1 cellular context compared by ENCODE assay signal in the genomic region with DNA sequence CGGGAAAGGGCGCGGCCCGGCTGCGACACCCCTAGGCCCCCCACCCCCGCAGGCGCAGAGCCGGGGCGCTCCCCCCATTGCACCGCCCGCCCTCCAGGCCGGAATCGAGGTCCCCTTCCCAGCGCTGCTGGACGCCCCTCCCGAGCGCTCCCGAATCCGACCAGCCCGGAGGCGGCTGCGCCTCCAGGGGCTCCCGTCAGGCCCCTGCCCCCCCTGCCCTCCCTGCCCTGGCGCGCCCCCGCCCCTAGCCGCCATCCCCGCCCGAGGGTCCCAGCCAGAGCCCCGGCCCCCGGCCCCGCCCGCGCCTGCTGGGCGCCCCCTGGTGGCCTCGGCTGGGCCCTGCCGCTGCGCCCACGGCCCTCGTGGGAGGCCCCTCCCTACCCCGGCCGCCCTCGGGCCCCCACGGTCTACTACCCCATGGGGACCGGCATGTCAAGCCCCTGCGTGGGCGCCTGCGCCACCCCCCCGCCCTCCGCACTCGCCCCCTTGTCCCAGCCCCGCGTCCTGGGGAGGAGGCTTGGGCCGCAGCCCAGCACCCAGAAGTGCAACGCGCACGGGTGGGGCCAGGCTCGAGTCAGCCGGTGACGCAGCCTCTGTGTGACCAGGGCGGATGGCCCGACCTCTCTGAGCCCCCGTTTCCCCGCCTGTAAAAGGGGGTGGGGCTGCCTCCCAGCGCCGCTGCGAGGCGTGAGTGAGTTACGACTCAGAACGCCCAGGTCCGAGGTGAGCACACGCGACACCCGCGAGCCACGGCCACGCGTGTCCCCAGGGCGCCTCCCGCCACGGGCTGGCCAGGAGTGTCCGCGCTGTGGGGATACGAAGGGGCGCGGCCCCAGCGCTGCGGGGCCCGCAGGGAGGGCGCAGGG.
TF ChIP-seq lines count a peak whose summit lies in the region.

No MANE protein-coding gene starts in this region.

TF ChIP-seq in K562, 482 proteins besides CTCF, POLR2A, EP300 and RAD21 (continued from another document and continues in another):
- TF ChIP-seq, protein P1, sequence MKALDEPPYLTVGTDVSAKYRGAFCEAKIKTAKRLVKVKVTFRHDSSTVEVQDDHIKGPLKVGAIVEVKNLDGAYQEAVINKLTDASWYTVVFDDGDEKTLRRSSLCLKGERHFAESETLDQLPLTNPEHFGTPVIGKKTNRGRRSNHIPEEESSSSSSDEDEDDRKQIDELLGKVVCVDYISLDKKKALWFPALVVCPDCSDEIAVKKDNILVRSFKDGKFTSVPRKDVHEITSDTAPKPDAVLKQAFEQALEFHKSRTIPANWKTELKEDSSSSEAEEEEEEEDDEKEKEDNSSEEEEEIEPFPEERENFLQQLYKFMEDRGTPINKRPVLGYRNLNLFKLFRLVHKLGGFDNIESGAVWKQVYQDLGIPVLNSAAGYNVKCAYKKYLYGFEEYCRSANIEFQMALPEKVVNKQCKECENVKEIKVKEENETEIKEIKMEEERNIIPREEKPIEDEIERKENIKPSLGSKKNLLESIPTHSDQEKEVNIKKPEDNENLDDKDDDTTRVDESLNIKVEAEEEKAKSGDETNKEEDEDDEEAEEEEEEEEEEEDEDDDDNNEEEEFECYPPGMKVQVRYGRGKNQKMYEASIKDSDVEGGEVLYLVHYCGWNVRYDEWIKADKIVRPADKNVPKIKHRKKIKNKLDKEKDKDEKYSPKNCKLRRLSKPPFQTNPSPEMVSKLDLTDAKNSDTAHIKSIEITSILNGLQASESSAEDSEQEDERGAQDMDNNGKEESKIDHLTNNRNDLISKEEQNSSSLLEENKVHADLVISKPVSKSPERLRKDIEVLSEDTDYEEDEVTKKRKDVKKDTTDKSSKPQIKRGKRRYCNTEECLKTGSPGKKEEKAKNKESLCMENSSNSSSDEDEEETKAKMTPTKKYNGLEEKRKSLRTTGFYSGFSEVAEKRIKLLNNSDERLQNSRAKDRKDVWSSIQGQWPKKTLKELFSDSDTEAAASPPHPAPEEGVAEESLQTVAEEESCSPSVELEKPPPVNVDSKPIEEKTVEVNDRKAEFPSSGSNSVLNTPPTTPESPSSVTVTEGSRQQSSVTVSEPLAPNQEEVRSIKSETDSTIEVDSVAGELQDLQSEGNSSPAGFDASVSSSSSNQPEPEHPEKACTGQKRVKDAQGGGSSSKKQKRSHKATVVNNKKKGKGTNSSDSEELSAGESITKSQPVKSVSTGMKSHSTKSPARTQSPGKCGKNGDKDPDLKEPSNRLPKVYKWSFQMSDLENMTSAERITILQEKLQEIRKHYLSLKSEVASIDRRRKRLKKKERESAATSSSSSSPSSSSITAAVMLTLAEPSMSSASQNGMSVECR (CRISPR knock-in tag; IDR thresholded peaks at IDR 0.05) = peak; percentile 47; the same call in 1 of the 2 replicates
- TF ChIP-seq MAZ (CRISPR knock-in tag; conservative IDR thresholded peaks at IDR 0.05 in 1 of 2, IDR thresholded peaks at IDR 0.05 in 1 of 2) = peak; percentile 68 to 92; a peak in 3 of 4 replicates
- TF ChIP-seq TARDBP (IDR thresholded peaks at IDR 0.05) = peak; percentile 89
- TF ChIP-seq, protein P2, sequence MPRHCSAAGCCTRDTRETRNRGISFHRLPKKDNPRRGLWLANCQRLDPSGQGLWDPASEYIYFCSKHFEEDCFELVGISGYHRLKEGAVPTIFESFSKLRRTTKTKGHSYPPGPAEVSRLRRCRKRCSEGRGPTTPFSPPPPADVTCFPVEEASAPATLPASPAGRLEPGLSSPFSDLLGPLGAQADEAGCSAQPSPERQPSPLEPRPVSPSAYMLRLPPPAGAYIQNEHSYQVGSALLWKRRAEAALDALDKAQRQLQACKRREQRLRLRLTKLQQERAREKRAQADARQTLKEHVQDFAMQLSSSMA (CRISPR knock-in tag; IDR thresholded peaks at IDR 0.05) = no peak
- TF ChIP-seq DMBX1 (CRISPR knock-in tag; IDR thresholded peaks at IDR 0.05; ENCODE audit: borderline replicate concordance) = no peak
- TF ChIP-seq, protein P3, sequence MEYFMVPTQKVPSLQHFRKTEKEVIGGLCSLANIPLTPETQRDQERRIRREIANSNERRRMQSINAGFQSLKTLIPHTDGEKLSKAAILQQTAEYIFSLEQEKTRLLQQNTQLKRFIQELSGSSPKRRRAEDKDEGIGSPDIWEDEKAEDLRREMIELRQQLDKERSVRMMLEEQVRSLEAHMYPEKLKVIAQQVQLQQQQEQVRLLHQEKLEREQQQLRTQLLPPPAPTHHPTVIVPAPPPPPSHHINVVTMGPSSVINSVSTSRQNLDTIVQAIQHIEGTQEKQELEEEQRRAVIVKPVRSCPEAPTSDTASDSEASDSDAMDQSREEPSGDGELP (CRISPR knock-in tag; IDR thresholded peaks at IDR 0.05; ENCODE audit: borderline replicate concordance) = peak; percentile 68; the same call in 1 of the 2 replicates
- peak; percentile 69 for TF ChIP-seq HNRNPK (IDR thresholded peaks at IDR 0.05; ENCODE audit: low read depth, low read length, poor library complexity, severe bottlenecking)
- peak; percentile 77 for TF ChIP-seq L3MBTL2 (IDR thresholded peaks at IDR 0.05)
- TF ChIP-seq BACH1 (tag; IDR thresholded peaks at IDR 0.05) = no peak
- TF ChIP-seq MTF1 (CRISPR knock-in tag; IDR thresholded peaks at IDR 0.05; ENCODE audit: borderline replicate concordance) = no peak
- 0 out of 2 replicates have a peak, but pooled peaks have one; percentile 18 for TF ChIP-seq HDAC2 (IDR thresholded peaks at IDR 0.05)
- no peak for TF ChIP-seq ZNF217 (CRISPR knock-in tag; IDR thresholded peaks at IDR 0.05)
- TF ChIP-seq POLR2G (IDR thresholded peaks at IDR 0.05; ENCODE audit: low read depth, low read length) = peak; percentile 54
- TF ChIP-seq, protein P4, sequence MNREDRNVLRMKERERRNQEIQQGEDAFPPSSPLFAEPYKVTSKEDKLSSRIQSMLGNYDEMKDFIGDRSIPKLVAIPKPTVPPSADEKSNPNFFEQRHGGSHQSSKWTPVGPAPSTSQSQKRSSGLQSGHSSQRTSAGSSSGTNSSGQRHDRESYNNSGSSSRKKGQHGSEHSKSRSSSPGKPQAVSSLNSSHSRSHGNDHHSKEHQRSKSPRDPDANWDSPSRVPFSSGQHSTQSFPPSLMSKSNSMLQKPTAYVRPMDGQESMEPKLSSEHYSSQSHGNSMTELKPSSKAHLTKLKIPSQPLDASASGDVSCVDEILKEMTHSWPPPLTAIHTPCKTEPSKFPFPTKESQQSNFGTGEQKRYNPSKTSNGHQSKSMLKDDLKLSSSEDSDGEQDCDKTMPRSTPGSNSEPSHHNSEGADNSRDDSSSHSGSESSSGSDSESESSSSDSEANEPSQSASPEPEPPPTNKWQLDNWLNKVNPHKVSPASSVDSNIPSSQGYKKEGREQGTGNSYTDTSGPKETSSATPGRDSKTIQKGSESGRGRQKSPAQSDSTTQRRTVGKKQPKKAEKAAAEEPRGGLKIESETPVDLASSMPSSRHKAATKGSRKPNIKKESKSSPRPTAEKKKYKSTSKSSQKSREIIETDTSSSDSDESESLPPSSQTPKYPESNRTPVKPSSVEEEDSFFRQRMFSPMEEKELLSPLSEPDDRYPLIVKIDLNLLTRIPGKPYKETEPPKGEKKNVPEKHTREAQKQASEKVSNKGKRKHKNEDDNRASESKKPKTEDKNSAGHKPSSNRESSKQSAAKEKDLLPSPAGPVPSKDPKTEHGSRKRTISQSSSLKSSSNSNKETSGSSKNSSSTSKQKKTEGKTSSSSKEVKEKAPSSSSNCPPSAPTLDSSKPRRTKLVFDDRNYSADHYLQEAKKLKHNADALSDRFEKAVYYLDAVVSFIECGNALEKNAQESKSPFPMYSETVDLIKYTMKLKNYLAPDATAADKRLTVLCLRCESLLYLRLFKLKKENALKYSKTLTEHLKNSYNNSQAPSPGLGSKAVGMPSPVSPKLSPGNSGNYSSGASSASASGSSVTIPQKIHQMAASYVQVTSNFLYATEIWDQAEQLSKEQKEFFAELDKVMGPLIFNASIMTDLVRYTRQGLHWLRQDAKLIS (CRISPR knock-in tag; IDR thresholded peaks at IDR 0.05) = 0 out of 2 replicates have a peak, but pooled peaks have one; percentile 59
- TF ChIP-seq WHSC1 (IDR thresholded peaks at IDR 0.05; ENCODE audit: low read length) = no peak
- TF ChIP-seq BCOR (IDR thresholded peaks at IDR 0.05) = peak; percentile 72
- no peak for TF ChIP-seq XRCC5 (IDR thresholded peaks at IDR 0.05; ENCODE audit: low read depth, low read length)
- TF ChIP-seq, protein P5, sequence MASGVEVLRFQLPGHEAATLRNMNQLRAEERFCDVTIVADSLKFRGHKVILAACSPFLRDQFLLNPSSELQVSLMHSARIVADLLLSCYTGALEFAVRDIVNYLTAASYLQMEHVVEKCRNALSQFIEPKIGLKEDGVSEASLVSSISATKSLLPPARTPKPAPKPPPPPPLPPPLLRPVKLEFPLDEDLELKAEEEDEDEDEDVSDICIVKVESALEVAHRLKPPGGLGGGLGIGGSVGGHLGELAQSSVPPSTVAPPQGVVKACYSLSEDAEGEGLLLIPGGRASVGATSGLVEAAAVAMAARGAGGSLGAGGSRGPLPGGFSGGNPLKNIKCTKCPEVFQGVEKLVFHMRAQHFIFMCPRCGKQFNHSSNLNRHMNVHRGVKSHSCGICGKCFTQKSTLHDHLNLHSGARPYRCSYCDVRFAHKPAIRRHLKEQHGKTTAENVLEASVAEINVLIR (CRISPR knock-in tag; IDR thresholded peaks at IDR 0.05) = peak; percentile 53; the same call in 1 of the 2 replicates
- TF ChIP-seq SAP30 (IDR thresholded peaks at IDR 0.05; ENCODE audit: borderline replicate concordance, insufficient read depth, low read depth, low read length, poor library complexity, severe bottlenecking) = peak; percentile 71
- TF ChIP-seq, protein P6, sequence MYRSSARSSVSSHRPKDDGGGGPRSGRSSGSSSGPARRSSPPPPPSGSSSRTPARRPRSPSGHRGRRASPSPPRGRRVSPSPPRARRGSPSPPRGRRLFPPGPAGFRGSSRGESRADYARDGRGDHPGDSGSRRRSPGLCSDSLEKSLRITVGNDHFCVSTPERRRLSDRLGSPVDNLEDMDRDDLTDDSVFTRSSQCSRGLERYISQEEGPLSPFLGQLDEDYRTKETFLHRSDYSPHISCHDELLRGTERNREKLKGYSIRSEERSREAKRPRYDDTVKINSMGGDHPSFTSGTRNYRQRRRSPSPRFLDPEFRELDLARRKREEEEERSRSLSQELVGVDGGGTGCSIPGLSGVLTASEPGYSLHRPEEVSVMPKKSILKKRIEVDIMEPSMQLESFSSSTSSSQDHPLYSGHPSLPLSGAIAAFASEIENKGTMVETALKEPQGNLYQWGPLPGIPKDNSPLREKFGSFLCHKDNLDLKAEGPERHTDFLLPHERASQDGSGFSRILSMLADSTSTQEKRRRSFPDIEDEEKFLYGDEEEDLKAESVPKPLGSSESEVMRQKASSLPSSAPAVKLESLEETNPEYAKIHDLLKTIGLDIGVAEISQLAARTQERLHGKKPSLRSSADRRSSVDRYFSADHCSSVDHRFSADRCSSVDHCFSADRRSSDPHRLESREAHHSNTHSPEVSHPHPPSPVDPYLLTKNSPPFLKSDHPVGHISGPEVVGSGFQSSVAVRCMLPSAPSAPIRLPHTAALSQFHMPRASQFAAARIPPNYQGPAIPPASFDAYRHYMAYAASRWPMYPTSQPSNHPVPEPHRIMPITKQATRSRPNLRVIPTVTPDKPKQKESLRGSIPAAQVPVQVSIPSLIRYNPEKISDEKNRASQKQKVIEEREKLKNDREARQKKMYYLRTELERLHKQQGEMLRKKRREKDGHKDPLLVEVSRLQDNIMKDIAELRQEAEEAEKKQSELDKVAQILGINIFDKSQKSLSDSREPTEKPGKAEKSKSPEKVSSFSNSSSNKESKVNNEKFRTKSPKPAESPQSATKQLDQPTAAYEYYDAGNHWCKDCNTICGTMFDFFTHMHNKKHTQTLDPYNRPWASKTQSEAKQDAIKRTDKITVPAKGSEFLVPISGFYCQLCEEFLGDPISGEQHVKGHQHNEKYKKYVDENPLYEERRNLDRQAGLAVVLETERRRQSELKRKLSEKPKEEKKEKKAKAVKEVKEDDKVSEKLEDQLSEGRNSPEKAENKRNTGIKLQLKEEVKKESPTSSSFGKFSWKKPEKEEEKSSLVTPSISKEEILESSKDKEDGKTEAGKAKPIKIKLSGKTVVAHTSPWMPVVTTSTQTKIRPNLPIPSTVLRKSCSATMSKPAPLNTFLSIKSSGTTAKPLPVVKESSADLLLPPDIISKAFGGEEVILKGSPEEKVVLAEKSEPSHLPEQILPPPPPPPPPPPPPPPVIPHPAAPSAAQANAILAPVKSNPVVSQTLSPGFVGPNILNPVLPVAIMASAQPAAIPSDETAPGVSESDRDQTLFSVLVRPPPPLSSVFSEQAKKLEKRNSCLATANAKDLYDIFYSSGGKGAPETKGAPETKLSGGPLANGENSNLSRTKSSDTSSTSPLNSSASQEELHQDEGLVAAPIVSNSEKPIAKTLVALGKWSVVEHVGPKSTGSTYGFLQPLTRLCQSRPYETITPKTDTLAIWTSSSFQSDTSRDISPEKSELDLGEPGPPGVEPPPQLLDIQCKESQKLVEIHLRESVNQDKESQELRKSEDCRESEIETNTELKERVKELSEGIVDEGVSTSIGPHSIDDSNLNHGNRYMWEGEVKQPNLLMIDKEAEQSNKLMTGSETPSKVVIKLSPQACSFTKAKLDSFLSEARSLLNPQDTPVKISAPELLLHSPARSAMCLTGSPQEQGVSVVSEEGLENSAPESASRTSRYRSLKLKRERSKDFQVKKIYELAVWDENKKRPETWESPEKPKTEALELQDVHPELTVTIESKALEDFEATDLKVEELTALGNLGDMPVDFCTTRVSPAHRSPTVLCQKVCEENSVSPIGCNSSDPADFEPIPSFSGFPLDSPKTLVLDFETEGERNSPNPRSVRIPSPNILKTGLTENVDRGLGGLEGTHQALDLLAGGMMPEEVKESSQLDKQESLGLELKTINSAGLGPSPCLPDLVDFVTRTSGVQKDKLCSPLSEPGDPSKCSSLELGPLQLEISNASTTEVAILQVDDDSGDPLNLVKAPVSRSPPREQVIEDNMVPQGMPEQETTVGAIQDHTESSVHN (IDR thresholded peaks at IDR 0.05; ENCODE audit: borderline replicate concordance in 1 of 2, low read depth in 1 of 2) = no peak
- peak; percentile 97 for TF ChIP-seq SAFB (IDR thresholded peaks at IDR 0.05; ENCODE audit: borderline replicate concordance, low read depth, low read length)
- peak; percentile 36; the same call in 1 of the 2 replicates for TF ChIP-seq ZEB2 (IDR thresholded peaks at IDR 0.05)
- TF ChIP-seq NCOR1 (IDR thresholded peaks at IDR 0.05) = no peak
- no peak for TF ChIP-seq POLR2AphosphoS2 (IDR thresholded peaks at IDR 0.05; ENCODE audit: low read length)
- 0 out of 2 replicates have a peak, but pooled peaks have one; percentile 78 for TF ChIP-seq KLF13 (tag; IDR thresholded peaks at IDR 0.05; ENCODE audit: borderline replicate concordance, low read depth)
- TF ChIP-seq CTBP1 (IDR thresholded peaks at IDR 0.05; ENCODE audit: borderline replicate concordance) = peak; percentile 45; the same call in 1 of the 2 replicates
- no peak for TF ChIP-seq ATF1 (CRISPR knock-in tag; IDR thresholded peaks at IDR 0.05)
- TF ChIP-seq ATF1 (tag; IDR thresholded peaks at IDR 0.05) = peak; percentile 87
